17 cellular contexts compared by ENCODE assay signal in genomic region chr3:104952160-104952559, GRCh38.
DNase-seq lines count a peak whose midpoint lies in the region; ATAC-seq and TF ChIP-seq lines count a peak whose summit lies in the region.
"Had no signal": no experiment of that assay in that cellular context is flagged by ENCODE, and none has a peak within 500 bp of the region (broad histone marks: within the 10 kb centered on the region; RNA-seq: fewer than 3 reads in every experiment).

No MANE protein-coding gene starts in this region.

- no TSS peak for BruUV-seq in Caco-2 (replicated peaks; lab: Mats Ljungman, UMichigan)

- H3K4me1 ChIP-seq in GM23248 (ENCODE audit: insufficient read depth) (peaks cover 20% of the 10 kb centered on the region), adipocyte (ENCODE audit: control insufficient read depth, insufficient read depth, low read length) (peaks cover 21% of the 10 kb centered on the region), parathyroid adenoma (peaks cover 4% of the 10 kb centered on the region), Caco-2 (no peaks in the 10 kb centered on the region)
- H3K4me1 ChIP-seq: BE2C had no signal

- no peaks in the 10 kb centered on the region for H3K36me3 ChIP-seq in GM23248 (ENCODE audit: low read depth)
- H3K36me3 ChIP-seq in adipocyte (ENCODE audit: control insufficient read depth, insufficient read depth, low read length, severe bottlenecking): no peaks in the 10 kb centered on the region
- no peaks in the 10 kb centered on the region for H3K36me3 ChIP-seq in parathyroid adenoma (ENCODE audit: control insufficient read depth, insufficient read depth, low read length)
- no peaks in the 10 kb centered on the region for H3K36me3 ChIP-seq in Caco-2 (ENCODE audit: control insufficient read depth, insufficient read depth, low read length)
- H3K36me3 ChIP-seq: BE2C had no signal

- intact Hi-C loops in Caco-2 (cut with micrococcal nuclease; ENCODE audit: unreplicated experiment): no loop called here

- no peak overlapping the region for H2AFZ ChIP-seq in GM23248
- peak overlapping the region; percentile 6 for H2AFZ ChIP-seq in parathyroid adenoma

- no peaks in the 10 kb centered on the region for H3K9me3 ChIP-seq in GM23248 (ENCODE audit: low read depth)
- no peaks in the 10 kb centered on the region for H3K9me3 ChIP-seq in adipocyte (ENCODE audit: control insufficient read depth, low read length)
- no peaks in the 10 kb centered on the region for H3K9me3 ChIP-seq in parathyroid adenoma (ENCODE audit: control insufficient read depth, low read length)
- H3K9me3 ChIP-seq in Caco-2: no peaks in the 10 kb centered on the region
- H3K9me3 ChIP-seq: BE2C had no signal

- H3K36me3 Mint-ChIP-seq in Caco-2 (ENCODE audit: insufficient read depth, unreplicated experiment): no peaks in the 10 kb centered on the region
- H3K36me3 Mint-ChIP-seq: CD4-positive, alpha-beta memory T cell had no signal

- no peaks in the 10 kb centered on the region for H3K79me2 ChIP-seq in GM23248 (ENCODE audit: insufficient read depth)
- no peaks in the 10 kb centered on the region for H3K79me2 ChIP-seq in parathyroid adenoma

- no peaks in the 10 kb centered on the region for H3K4me1 Mint-ChIP-seq in Caco-2 (ENCODE audit: low read depth, unreplicated experiment)
- H3K4me1 Mint-ChIP-seq: CD4-positive, alpha-beta memory T cell had no signal

- POLR2A ChIA-PET in Caco-2 (lab: Charles Lee): no interaction called here

- H3K27ac Mint-ChIP-seq in Caco-2 (ENCODE audit: unreplicated experiment): no peak overlapping the region
- H3K27ac Mint-ChIP-seq: CD4-positive, alpha-beta memory T cell had no signal

- CTCF ChIA-PET in Caco-2 (lab: Charles Lee): no interaction called here

- H3K9me3 Mint-ChIP-seq in Caco-2 (ENCODE audit: unreplicated experiment): no peaks in the 10 kb centered on the region
- H3K9me3 Mint-ChIP-seq: CD4-positive, alpha-beta memory T cell had no signal

- no peak for ATAC-seq in HG03439 (IDR thresholded peaks at IDR 0.05; ENCODE audit: unreplicated experiment)
- ATAC-seq: Panc1 had no signal

- DNase-seq in GM23248: peak; percentile 9
- DNase-seq in adipocyte (ENCODE audit: low read depth): peak; percentile 47
- DNase-seq in hepatic stellate cell (ENCODE audit: low spot score): peak; percentile 19
- no peak for DNase-seq in Caco-2
- DNase-seq in cortex of kidney (lab: John Stamatoyannopoulos, UW): no peak
- DNase-seq: BE2C; CD4-positive, alpha-beta memory T cell; GF-D8; KG1; NCI-H1092; NCI-H1694; NCI-H446 treated with DMSO at 0.1 percent for 48 hours; NCI-H748 treated with DMSO at 0.1 percent for 48 hours; Right ventricle myocardium superior had no signal

- no peaks in the 10 kb centered on the region; the same call in 1 of the 2 replicates for H3F3A ChIP-seq in GM23248 (ENCODE audit: insufficient read depth)

- H3K9ac ChIP-seq in GM23248 (no peak overlapping the region), adipocyte (ENCODE audit: low read length) (peak overlapping the region; percentile 53), parathyroid adenoma (no peak overlapping the region)

- H3K27ac ChIP-seq in GM23248 (0 out of 2 replicates have a peak overlapping the region, but pooled peaks have one; percentile 15), parathyroid adenoma (no peak overlapping the region)

- H3K4me3 ChIP-seq in GM23248: no peak overlapping the region
- H3K4me3 ChIP-seq in adipocyte (ENCODE audit: low read length): peak overlapping the region; percentile 36
- H3K4me3 ChIP-seq in parathyroid adenoma (ENCODE audit: low read depth, low read length): no peak overlapping the region
- H3K4me3 ChIP-seq in Caco-2 (ENCODE audit: low read depth, low read length): no peak overlapping the region

- H3K27me3 ChIP-seq in GM23248 (replicated peaks; ENCODE audit: insufficient read depth) (0 out of 2 replicates have a peak, but pooled peaks cover 6% of the 10 kb centered on the region), adipocyte (replicated peaks; ENCODE audit: control insufficient read depth, insufficient read depth, low read length) (no peaks in the 10 kb centered on the region), parathyroid adenoma (ENCODE audit: control insufficient read depth, insufficient read depth, low read length) (no peaks in the 10 kb centered on the region), Caco-2 (replicated peaks; ENCODE audit: control insufficient read depth, insufficient read depth, low read length) (no peaks in the 10 kb centered on the region)
- H3K27me3 ChIP-seq: BE2C had no signal

- H3K27me3 Mint-ChIP-seq in Caco-2 (ENCODE audit: insufficient read depth, unreplicated experiment): no peaks in the 10 kb centered on the region

- in situ Hi-C loops in GM23248 (cut with MboI): no loop called here

- no peaks in the 10 kb centered on the region for H3K9me2 ChIP-seq in GM23248 (ENCODE audit: insufficient read depth)

- H3K4me2 ChIP-seq in GM23248 (ENCODE audit: unreplicated experiment) (no peak overlapping the region), parathyroid adenoma (ENCODE audit: low read length) (no peak overlapping the region)

- TF ChIP-seq CTCF in parathyroid adenoma (IDR thresholded peaks at IDR 0.05) (no peak), Caco-2 (IDR thresholded peaks at IDR 0.05; ENCODE audit: insufficient read depth in 1 of 2, low read depth in 1 of 2, low read length in 1 of 2, severe bottlenecking in 1 of 2, unreplicated experiment in 1 of 2) (no peak)

- no peaks in the 10 kb centered on the region for H4K20me1 ChIP-seq in GM23248 (ENCODE audit: insufficient read depth)

- H3K4me3 Mint-ChIP-seq in Caco-2 (ENCODE audit: unreplicated experiment): no peak overlapping the region
- H3K4me3 Mint-ChIP-seq: CD4-positive, alpha-beta memory T cell had no signal

Comparison
In these comparisons a context has a peak if more than half of its experiments do, and no peak if none do; other contexts are left out.
1. DNase-seq: peak in GM23248 (single experiment), adipocyte (single experiment) and hepatic stellate cell (single experiment); none in Caco-2 (0 of 2) and cortex of kidney (single experiment).